27 cellular contexts compared by ENCODE assay signal in the genomic region with DNA sequence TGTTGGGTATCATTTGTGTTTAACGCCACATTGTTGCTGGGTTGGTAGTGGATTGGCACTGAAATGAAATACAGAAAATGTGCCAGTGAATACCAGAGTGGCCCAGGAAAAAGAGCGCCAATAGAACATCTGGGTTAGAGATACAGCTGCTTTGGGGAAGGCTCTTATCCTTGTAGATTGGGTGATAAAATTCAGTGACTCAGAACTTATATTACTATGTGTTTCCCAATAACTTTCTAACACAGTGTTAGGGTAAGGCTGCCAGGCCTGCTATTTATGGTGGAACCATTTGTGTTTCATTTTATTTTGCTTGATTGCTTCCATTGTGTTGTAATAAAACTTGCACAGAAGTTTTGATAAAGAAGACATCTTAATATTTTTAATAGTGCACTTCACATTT.
DNase-seq lines count a peak whose midpoint lies in the region; ATAC-seq and TF ChIP-seq lines count a peak whose summit lies in the region.
"Had no signal": no experiment of that assay in that cellular context is flagged by ENCODE, and none has a peak within 500 bp of the region (broad histone marks: within the 10 kb centered on the region; RNA-seq: fewer than 3 reads in every experiment).

No MANE protein-coding gene starts in this region.

- H3K4me1 ChIP-seq in PC-3 (ENCODE audit: insufficient read depth, low read length) = peaks cover 11% of the 10 kb centered on the region
- no peaks in the 10 kb centered on the region for H3K4me1 ChIP-seq in left lung
- H3K4me1 ChIP-seq: gastroesophageal sphincter, upper lobe of right lung had no signal

- intact Hi-C loops in PC-3 (cut with micrococcal nuclease) (no loop called here), left lung (cut with DNase I) (no loop called here)

- H3K27ac Mint-ChIP-seq in stimulated activated naive CD8-positive, alpha-beta T cell treated with anti-CD3 and anti-CD28 coated beads, Interleukin-15, amount 100 ng/mL, for 72 hours = no peak overlapping the region
- H3K27ac Mint-ChIP-seq: activated CD4-positive, alpha-beta memory T cell treated with anti-CD3 and anti-CD28 coated beads, Interleukin-2, amount 10 ng/mL, durations not matched to agents 7 days and 5 days; CD14-positive monocyte; effector memory CD8-positive, alpha-beta T cell; nephron progenitor cell; stimulated activated naive B cell treated with anti-CD40 and anti-IgM and Interleukin-4, amounts not matched to agents 10 μg/mL and 1 μg/mL and 100 μg/mL, for 72 hours had no signal

- no peaks in the 10 kb centered on the region for H3K79me2 ChIP-seq in PC-3 (ENCODE audit: low read length)

- peaks cover 5% of the 10 kb centered on the region; the same call in 1 of the 2 replicates for H3K27me3 ChIP-seq in PC-3 (ENCODE audit: low read length)
- no peaks in the 10 kb centered on the region for H3K27me3 ChIP-seq in left lung
- H3K27me3 ChIP-seq: gastroesophageal sphincter, upper lobe of right lung had no signal

- H3K27me3 Mint-ChIP-seq in stimulated activated naive CD8-positive, alpha-beta T cell treated with anti-CD3 and anti-CD28 coated beads, Interleukin-15, amount 100 ng/mL, for 72 hours = no peaks in the 10 kb centered on the region
- H3K27me3 Mint-ChIP-seq: effector memory CD8-positive, alpha-beta T cell; stimulated activated naive B cell treated with anti-CD40 and anti-IgM and Interleukin-4, amounts not matched to agents 10 μg/mL and 1 μg/mL and 100 μg/mL, for 72 hours had no signal

- H3F3A ChIP-seq in PC-3 (ENCODE audit: low read length, unreplicated experiment) = no peaks in the 10 kb centered on the region

- CTCF ChIA-PET in PC-3 (lab: Charles Lee) = no interaction called here

- H3K9ac ChIP-seq in PC-3 (ENCODE audit: low read length) = no peak overlapping the region

- H3K27ac ChIP-seq in PC-3 (ENCODE audit: low read length) (no peak overlapping the region), left lung (no peak overlapping the region)
- H3K27ac ChIP-seq: gastroesophageal sphincter, upper lobe of right lung had no signal

- TF ChIP-seq CTCF in PC-3 (conservative IDR thresholded peaks at IDR 0.05; ENCODE audit: low read depth, low read length) (no peak), left lung (IDR thresholded peaks at IDR 0.05) (no peak), omental fat pad (IDR thresholded peaks at IDR 0.05) (no peak)

- no peak for ATAC-seq in PC-3
- peak; percentile 35 for ATAC-seq in left lung
- ATAC-seq in GM18517 (IDR thresholded peaks at IDR 0.05; ENCODE audit: unreplicated experiment) = no peak
- no peak for ATAC-seq in omental fat pad (ENCODE audit: low FRiP score)
- ATAC-seq in stimulated activated naive CD8-positive, alpha-beta T cell treated with anti-CD3 and anti-CD28 coated beads, Interleukin-15, amount 100 ng/mL, for 72 hours = no peak
- ATAC-seq: effector memory CD8-positive, alpha-beta T cell; gastroesophageal sphincter; HCT116; left cardiac atrium; stimulated activated naive B cell treated with anti-CD40 and anti-IgM and Interleukin-4, amounts not matched to agents 10 μg/mL and 1 μg/mL and 100 μg/mL, for 72 hours; upper lobe of right lung had no signal

- POLR2A ChIA-PET in PC-3 (lab: Charles Lee; ENCODE audit: unreplicated experiment) = no interaction called here

- H4K20me1 ChIP-seq in PC-3 (ENCODE audit: low read length) = no peaks in the 10 kb centered on the region

- no peaks in the 10 kb centered on the region for H3K9me2 ChIP-seq in PC-3 (replicated peaks; ENCODE audit: low read length)

- no peaks in the 10 kb centered on the region for H3K9me3 Mint-ChIP-seq in stimulated activated naive CD8-positive, alpha-beta T cell treated with anti-CD3 and anti-CD28 coated beads, Interleukin-15, amount 100 ng/mL, for 72 hours
- H3K9me3 Mint-ChIP-seq: activated CD4-positive, alpha-beta memory T cell treated with anti-CD3 and anti-CD28 coated beads, Interleukin-2, amount 10 ng/mL, durations not matched to agents 7 days and 5 days; nephron progenitor cell; stimulated activated naive B cell treated with anti-CD40 and anti-IgM and Interleukin-4, amounts not matched to agents 10 μg/mL and 1 μg/mL and 100 μg/mL, for 72 hours had no signal

- H3K4me3 ChIP-seq in PC-3 (ENCODE audit: low read length) = no peak overlapping the region
- H3K4me3 ChIP-seq in left lung = no peak overlapping the region
- H3K4me3 ChIP-seq: gastroesophageal sphincter, upper lobe of right lung had no signal

- H2AFZ ChIP-seq in PC-3 (ENCODE audit: low read length) = peak overlapping the region; percentile 49; the same call in 1 of the 2 replicates

- no peak overlapping the region for H3K4me3 Mint-ChIP-seq in stimulated activated naive CD8-positive, alpha-beta T cell treated with anti-CD3 and anti-CD28 coated beads, Interleukin-15, amount 100 ng/mL, for 72 hours
- H3K4me3 Mint-ChIP-seq: activated CD4-positive, alpha-beta memory T cell treated with anti-CD3 and anti-CD28 coated beads, Interleukin-2, amount 10 ng/mL, durations not matched to agents 7 days and 5 days; CD14-positive monocyte; effector memory CD8-positive, alpha-beta T cell; nephron progenitor cell; stimulated activated naive B cell treated with anti-CD40 and anti-IgM and Interleukin-4, amounts not matched to agents 10 μg/mL and 1 μg/mL and 100 μg/mL, for 72 hours had no signal

- no peaks in the 10 kb centered on the region for H3K4me1 Mint-ChIP-seq in stimulated activated naive CD8-positive, alpha-beta T cell treated with anti-CD3 and anti-CD28 coated beads, Interleukin-15, amount 100 ng/mL, for 72 hours
- H3K4me1 Mint-ChIP-seq: activated CD4-positive, alpha-beta memory T cell treated with anti-CD3 and anti-CD28 coated beads, Interleukin-2, amount 10 ng/mL, durations not matched to agents 7 days and 5 days; CD14-positive monocyte; stimulated activated naive B cell treated with anti-CD40 and anti-IgM and Interleukin-4, amounts not matched to agents 10 μg/mL and 1 μg/mL and 100 μg/mL, for 72 hours had no signal

- no TSS peak for BruUV-seq in PC-3 (replicated peaks; lab: Mats Ljungman, UMichigan)

- DNase-seq in DMS79 (lab: John Stamatoyannopoulos, UW) (peak; percentile 92), HCEC 1CT (peak; percentile 56), PC-3 (peak; percentile 3), left lung (no peak), omental fat pad (ENCODE audit: low spot score) (no peak)
- DNase-seq in stimulated activated naive CD8-positive, alpha-beta T cell treated with anti-CD3 and anti-CD28 coated beads, Interleukin-15, amount 100 ng/mL, for 72 hours = no peak
- no peak for DNase-seq in stimulated activated CD4-positive, alpha-beta T cell treated with anti-CD3 and anti-CD28 coated beads, Interleukin-4, amount 100 ng/mL, for 4 hours
- DNase-seq: activated CD4-positive, alpha-beta memory T cell treated with anti-CD3 and anti-CD28 coated beads, Interleukin-2, amount 10 ng/mL, durations not matched to agents 7 days and 5 days; activated CD8-positive, alpha-beta memory T cell treated with anti-CD3 and anti-CD28 coated beads, Interleukin-2, amount 50 U/mL, for 4 hours; activated naive CD4-positive, alpha-beta T cell; Calu3; central memory CD4-positive, alpha-beta T cell; effector memory CD8-positive, alpha-beta T cell; hypothalamus; left cardiac atrium; mammary epithelial cell; NCI-H187; NCI-H524 treated with DMSO at 0.1 percent for 48 hours; nephron progenitor cell; NK-92 treated with Interleukin-12 subunit alpha and Interleukin-12 subunit beta, amount 100 ng/mL, for 24 hours; Right ventricle myocardium superior; stimulated activated naive B cell treated with anti-CD40 and anti-IgM and Interleukin-4, amounts not matched to agents 10 μg/mL and 1 μg/mL and 100 μg/mL, for 72 hours; upper lobe of right lung had no signal

- H3K36me3 ChIP-seq in PC-3 (ENCODE audit: low read depth, low read length) (no peaks in the 10 kb centered on the region), left lung (no peaks in the 10 kb centered on the region)
- H3K36me3 ChIP-seq: gastroesophageal sphincter, upper lobe of right lung had no signal

- no peaks in the 10 kb centered on the region for H3K9me3 ChIP-seq in PC-3 (ENCODE audit: low read length)
- no peaks in the 10 kb centered on the region for H3K9me3 ChIP-seq in left lung
- H3K9me3 ChIP-seq: gastroesophageal sphincter, upper lobe of right lung had no signal

- no peak overlapping the region for H3K4me2 ChIP-seq in PC-3 (ENCODE audit: low read length)

Comparison
In these comparisons a context has a peak if more than half of its experiments do, and no peak if none do; other contexts are left out.
1. DNase-seq: peak in DMS79 (single experiment), HCEC 1CT (single experiment) and PC-3 (single experiment); none in left lung (0 of 2), omental fat pad (single experiment), stimulated activated naive CD8-positive, alpha-beta T cell treated with anti-CD3 and anti-CD28 coated beads, Interleukin-15, amount 100 ng/mL, for 72 hours (0 of 2) and stimulated activated CD4-positive, alpha-beta T cell treated with anti-CD3 and anti-CD28 coated beads, Interleukin-4, amount 100 ng/mL, for 4 hours (0 of 2).